8 cellular contexts compared by ENCODE assay signal in the genomic region with DNA sequence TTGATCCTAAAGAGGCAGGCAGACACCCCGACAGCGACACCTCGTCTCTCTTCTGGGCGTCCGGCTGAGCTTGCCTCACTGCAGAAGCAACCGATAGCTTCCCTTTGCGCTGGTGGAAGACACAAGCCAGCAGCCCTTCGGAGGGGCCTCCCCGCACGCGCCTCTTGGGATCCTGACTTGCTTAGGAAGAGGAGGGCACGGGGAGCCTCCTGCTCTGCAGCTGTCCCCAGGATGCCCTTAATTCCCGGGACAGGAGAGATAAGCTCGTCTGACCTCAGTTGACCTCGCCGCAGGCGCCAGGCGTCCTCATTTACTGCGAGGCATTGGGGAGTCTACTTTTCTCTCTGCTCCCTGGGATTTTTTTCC.
DNase-seq lines count a peak whose midpoint lies in the region; ATAC-seq and TF ChIP-seq lines count a peak whose summit lies in the region.

No MANE protein-coding gene starts in this region.

- H3K27ac Mint-ChIP-seq in activated naive CD8-positive, alpha-beta T cell treated with anti-CD3 and anti-CD28 coated beads, Interleukin-2, amount 50 U/mL, for 24 hours = peak overlapping the region; percentile 62

- H3K4me3 ChIP-seq in ACC112 (ENCODE audit: low read depth, low read length) (peak overlapping the region; percentile 84), right atrium auricular region (peak overlapping the region; percentile 30 to 76), rectal smooth muscle tissue (ENCODE audit: low read length) (peak overlapping the region; percentile 86)

- H3K9me3 Mint-ChIP-seq in activated naive CD8-positive, alpha-beta T cell treated with anti-CD3 and anti-CD28 coated beads, Interleukin-2, amount 50 U/mL, for 24 hours = no peaks in the 10 kb centered on the region

- H3K4me3 Mint-ChIP-seq in activated naive CD8-positive, alpha-beta T cell treated with anti-CD3 and anti-CD28 coated beads, Interleukin-2, amount 50 U/mL, for 24 hours = peak overlapping the region; percentile 74

- no peaks in the 10 kb centered on the region for H3K9me3 ChIP-seq in right atrium auricular region

- H3K27me3 ChIP-seq in ACC112 (ENCODE audit: insufficient read depth, low read length) (no peaks in the 10 kb centered on the region), right atrium auricular region (no peaks in the 10 kb centered on the region), rectal smooth muscle tissue (ENCODE audit: control insufficient read depth, insufficient read depth, low read length) (no peaks in the 10 kb centered on the region)

- H3K4me1 ChIP-seq in ACC112 (ENCODE audit: control insufficient read depth, insufficient read depth, low read length, unreplicated experiment) (peaks cover 19% of the 10 kb centered on the region), right atrium auricular region (peaks cover 0 to 17% of the 10 kb centered on the region in 2 donors), rectal smooth muscle tissue (ENCODE audit: control insufficient read depth, insufficient read depth, low read length) (peaks cover 13% of the 10 kb centered on the region)

- H2AFZ ChIP-seq in ACC112 (ENCODE audit: low read length, unreplicated experiment) = peak overlapping the region; percentile 74

- H3K36me3 ChIP-seq in ACC112 (ENCODE audit: insufficient read depth, low read length) (no peaks in the 10 kb centered on the region), right atrium auricular region (no peaks in the 10 kb centered on the region), rectal smooth muscle tissue (ENCODE audit: control insufficient read depth, insufficient read depth, low read length) (no peaks in the 10 kb centered on the region)

- peak overlapping the region; percentile 64 for H3K9ac ChIP-seq in rectal smooth muscle tissue (ENCODE audit: low read length)

- peak; percentile 13 for ATAC-seq in GM18508 (IDR thresholded peaks at IDR 0.05; ENCODE audit: insufficient read depth, unreplicated experiment)
- peak; percentile 11 for ATAC-seq in activated naive CD8-positive, alpha-beta T cell treated with anti-CD3 and anti-CD28 coated beads, Interleukin-2, amount 50 U/mL, for 24 hours

- DNase-seq in NCI-H146 treated with DMSO at 0.1 percent for 48 hours (lab: John Stamatoyannopoulos, UW; ENCODE audit: unreplicated experiment) = peak; percentile 27
- DNase-seq in activated naive CD8-positive, alpha-beta T cell treated with anti-CD3 and anti-CD28 coated beads, Interleukin-2, amount 50 U/mL, for 24 hours = peak; percentile 36
- DNase-seq in right atrium auricular region (ENCODE audit: low spot score) = peak; percentile 72
- no peak for DNase-seq in midbrain (lab: John Stamatoyannopoulos, UW)
- no peak for DNase-seq in UCSD-AML1 (lab: John Stamatoyannopoulos, UW; ENCODE audit: unreplicated experiment)

- H3K27ac ChIP-seq in ACC112 (ENCODE audit: low read depth, low read length) (peak overlapping the region; percentile 68; the same call in 1 of the 2 replicates), right atrium auricular region (peak overlapping the region; percentile 61 to 85), rectal smooth muscle tissue (ENCODE audit: low read depth, low read length) (peak overlapping the region; percentile 72)

- peaks cover 26% of the 10 kb centered on the region for H3K4me1 Mint-ChIP-seq in activated naive CD8-positive, alpha-beta T cell treated with anti-CD3 and anti-CD28 coated beads, Interleukin-2, amount 50 U/mL, for 24 hours

- no peak for TF ChIP-seq CTCF in right atrium auricular region (IDR thresholded peaks at IDR 0.05)

- no peaks in the 10 kb centered on the region for H3K36me3 Mint-ChIP-seq in activated naive CD8-positive, alpha-beta T cell treated with anti-CD3 and anti-CD28 coated beads, Interleukin-2, amount 50 U/mL, for 24 hours (ENCODE audit: low read depth)

- no peaks in the 10 kb centered on the region for H3K79me2 ChIP-seq in ACC112 (ENCODE audit: control insufficient read depth, insufficient read depth, low read length, unreplicated experiment)

- H3K27me3 Mint-ChIP-seq in activated naive CD8-positive, alpha-beta T cell treated with anti-CD3 and anti-CD28 coated beads, Interleukin-2, amount 50 U/mL, for 24 hours = no peaks in the 10 kb centered on the region

Comparison
In these comparisons a context has a peak if more than half of its experiments do, and no peak if none do; other contexts are left out.
1. DNase-seq: peak in NCI-H146 treated with DMSO at 0.1 percent for 48 hours (single experiment), activated naive CD8-positive, alpha-beta T cell treated with anti-CD3 and anti-CD28 coated beads, Interleukin-2, amount 50 U/mL, for 24 hours (single experiment) and right atrium auricular region (single experiment); none in midbrain (single experiment) and UCSD-AML1 (single experiment).
2. Peak in every context shown above with its lines, with median percentiles within 50 percentile points of each other: H3K27ac ChIP-seq and H3K4me3 ChIP-seq.